ENCODE assay signal across 8 cellular contexts in genomic region chr7:73683056-73683915, GRCh38. TPM values are rescaled to one million over a fixed set of nuclear protein-coding genes. Genes with fewer than 3 reads are reported as not detected.
DNase-seq lines count a peak whose midpoint lies in the region; ATAC-seq and TF ChIP-seq lines count a peak whose summit lies in the region.

A gene with protein sequence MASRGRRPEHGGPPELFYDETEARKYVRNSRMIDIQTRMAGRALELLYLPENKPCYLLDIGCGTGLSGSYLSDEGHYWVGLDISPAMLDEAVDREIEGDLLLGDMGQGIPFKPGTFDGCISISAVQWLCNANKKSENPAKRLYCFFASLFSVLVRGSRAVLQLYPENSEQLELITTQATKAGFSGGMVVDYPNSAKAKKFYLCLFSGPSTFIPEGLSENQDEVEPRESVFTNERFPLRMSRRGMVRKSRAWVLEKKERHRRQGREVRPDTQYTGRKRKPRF (plus strand): TSS chr7:73683597. CDS start chr7:73683626, 29 bp downstream.
Gene DNAJC30, minus strand, starts transcription at chr7:73683453. Its CDS starts 30 bp downstream, at chr7:73683423.

- DNase-seq in NCI-H526 (lab: John Stamatoyannopoulos, UW) (peak; percentile 90 to 97), coronary artery (ENCODE audit: low spot score) (peak; percentile 97), left lung (peak; percentile 96 to 97)
- peak; percentile 97 for DNase-seq in activated CD4-positive, alpha-beta T cell treated with anti-CD3 and anti-CD28 coated beads, Interleukin-2, amount 10 ng/mL, durations not matched to agents 7 days and 5 days
- DNase-seq in stimulated activated CD4-positive, alpha-beta T cell treated with anti-CD3 and anti-CD28 coated beads, Interleukin-2, amount 100 ng/mL, for 4 hours (ENCODE audit: low read depth) = peak; percentile 96

- peaks cover 28 to 64% (median 43%) of the 10 kb centered on the region in 11 experiments for H3K36me3 ChIP-seq in BLaER1 treated with 17β-estradiol and CSF1 and Interleukin-3, amounts not matched to agents 10 nM and 100 nM
- peaks cover 0 to 23% of the 10 kb centered on the region in 2 donors for H3K36me3 ChIP-seq in left lung

- H3K4me2 ChIP-seq in BLaER1 treated with 17β-estradiol and CSF1 and Interleukin-3, amounts not matched to agents 10 nM and 100 nM = peak within 1 kb of the TSS; percentile 95 to 99 (median 98)

- H3K4me3 ChIP-seq in BLaER1 treated with 17β-estradiol and CSF1 and Interleukin-3, amounts not matched to agents 10 nM and 100 nM = peak within 1 kb of the TSS; percentile 78 to 99 (median 92)
- H3K4me3 ChIP-seq in coronary artery = peak within 1 kb of the TSS; percentile 90
- peak within 1 kb of the TSS; percentile 86 to 99 for H3K4me3 ChIP-seq in left lung

- CTCF ChIA-PET in activated CD4-positive, alpha-beta T cell treated with anti-CD3 and anti-CD28 coated beads, Interleukin-2, amount 10 ng/mL, durations not matched to agents 7 days and 5 days (lab: Charles Lee) = interaction anchor here (0.6 to 1.7 kb wide), 4 partner anchors 14 to 91 kb away, joined by 3 to 6 read pairs (median 4); no protein-coding TSS in a partner anchor

- H3K9me3 ChIP-seq in BLaER1 treated with 17β-estradiol and CSF1 and Interleukin-3, amounts not matched to agents 10 nM and 100 nM (replicated peaks in 1 of 11) = no peaks in the 10 kb centered on the region
- no peaks in the 10 kb centered on the region for H3K9me3 ChIP-seq in left lung

- peak within 1 kb of the TSS; percentile 79 to 93 (median 87) for H3K27ac ChIP-seq in BLaER1 treated with 17β-estradiol and CSF1 and Interleukin-3, amounts not matched to agents 10 nM and 100 nM
- H3K27ac ChIP-seq in coronary artery = peak within 1 kb of the TSS; percentile 58 to 90
- peak within 1 kb of the TSS; percentile 79 to 84 for H3K27ac ChIP-seq in left lung

- peaks cover 0 to 83% (median 66%) of the 10 kb centered on the region in 11 experiments; a peak in 18 of 22 replicates for H4K20me1 ChIP-seq in BLaER1 treated with 17β-estradiol and CSF1 and Interleukin-3, amounts not matched to agents 10 nM and 100 nM

- peak within 1 kb of the TSS; percentile 85 to 96 (median 92) for H3K9ac ChIP-seq in BLaER1 treated with 17β-estradiol and CSF1 and Interleukin-3, amounts not matched to agents 10 nM and 100 nM

- H3K4me1 ChIP-seq in BLaER1 treated with 17β-estradiol and CSF1 and Interleukin-3, amounts not matched to agents 10 nM and 100 nM = peaks cover 29 to 49% (median 41%) of the 10 kb centered on the region in 10 experiments
- peaks cover 21 to 36% of the 10 kb centered on the region in 2 donors for H3K4me1 ChIP-seq in left lung

- H3K4me1 Mint-ChIP-seq in activated CD4-positive, alpha-beta T cell treated with anti-CD3 and anti-CD28 coated beads, Interleukin-2, amount 10 ng/mL, durations not matched to agents 7 days and 5 days = peaks cover 40% of the 10 kb centered on the region

- no peaks in the 10 kb centered on the region for H3K27me3 ChIP-seq in BLaER1 treated with 17β-estradiol and CSF1 and Interleukin-3, amounts not matched to agents 10 nM and 100 nM
- H3K27me3 ChIP-seq in left lung = no peaks in the 10 kb centered on the region

- peak within 1 kb of the TSS; percentile 96 for H3K4me3 Mint-ChIP-seq in activated CD4-positive, alpha-beta T cell treated with anti-CD3 and anti-CD28 coated beads, Interleukin-2, amount 10 ng/mL, durations not matched to agents 7 days and 5 days

- intact Hi-C loops in left lung (cut with DNase I) = no loop called here

- POLR2A ChIA-PET in activated CD4-positive, alpha-beta T cell treated with anti-CD3 and anti-CD28 coated beads, Interleukin-2, amount 10 ng/mL, durations not matched to agents 7 days and 5 days (lab: Charles Lee) = no interaction called here

- ATAC-seq in GM19328 (IDR thresholded peaks at IDR 0.05; ENCODE audit: unreplicated experiment) (peak; percentile 87), HG03469 (IDR thresholded peaks at IDR 0.05; ENCODE audit: unreplicated experiment) (peak; percentile 74), left lung (peak; percentile 96)

- H3K27me3 Mint-ChIP-seq in activated CD4-positive, alpha-beta T cell treated with anti-CD3 and anti-CD28 coated beads, Interleukin-2, amount 10 ng/mL, durations not matched to agents 7 days and 5 days = no peaks in the 10 kb centered on the region

- TF ChIP-seq CTCF in coronary artery (IDR thresholded peaks at IDR 0.05) (no peak), left lung (IDR thresholded peaks at IDR 0.05) (no peak)

- H3K27ac Mint-ChIP-seq in activated CD4-positive, alpha-beta T cell treated with anti-CD3 and anti-CD28 coated beads, Interleukin-2, amount 10 ng/mL, durations not matched to agents 7 days and 5 days = peak within 1 kb of the TSS; percentile 99

- peaks cover 20% of the 10 kb centered on the region for H3K36me3 Mint-ChIP-seq in activated CD4-positive, alpha-beta T cell treated with anti-CD3 and anti-CD28 coated beads, Interleukin-2, amount 10 ng/mL, durations not matched to agents 7 days and 5 days (ENCODE audit: low read depth)

- H3K9me3 Mint-ChIP-seq in activated CD4-positive, alpha-beta T cell treated with anti-CD3 and anti-CD28 coated beads, Interleukin-2, amount 10 ng/mL, durations not matched to agents 7 days and 5 days = no peaks in the 10 kb centered on the region

RNA-seq across cellular contexts. Expression of the first gene that starts in this region (rescaled TPM):
- total RNA-seq in activated CD4-positive, alpha-beta T cell treated with anti-CD3 and anti-CD28 coated beads, Interleukin-2, amount 10 ng/mL, durations not matched to agents 7 days and 5 days = 10 to 100 TPM; 43.9 to 51.4 TPM
- total RNA-seq in left lung = 10 to 100 TPM; 44.6 to 66.3 TPM

RNA-seq across cellular contexts. Expression of gene DNAJC30, which starts in this region (rescaled TPM):
- total RNA-seq in activated CD4-positive, alpha-beta T cell treated with anti-CD3 and anti-CD28 coated beads, Interleukin-2, amount 10 ng/mL, durations not matched to agents 7 days and 5 days = 1 to 10 TPM; 8.7 to 9.1 TPM
- total RNA-seq in left lung = 10 to 100 TPM; 10.3 to 10.4 TPM

Comparison
In these comparisons a context has a peak if more than half of its experiments do, and no peak if none do; other contexts are left out.
1. Peak in every context shown above with its lines: DNase-seq, ATAC-seq, H3K4me3 ChIP-seq and H3K27ac ChIP-seq.